In the genomic region with DNA sequence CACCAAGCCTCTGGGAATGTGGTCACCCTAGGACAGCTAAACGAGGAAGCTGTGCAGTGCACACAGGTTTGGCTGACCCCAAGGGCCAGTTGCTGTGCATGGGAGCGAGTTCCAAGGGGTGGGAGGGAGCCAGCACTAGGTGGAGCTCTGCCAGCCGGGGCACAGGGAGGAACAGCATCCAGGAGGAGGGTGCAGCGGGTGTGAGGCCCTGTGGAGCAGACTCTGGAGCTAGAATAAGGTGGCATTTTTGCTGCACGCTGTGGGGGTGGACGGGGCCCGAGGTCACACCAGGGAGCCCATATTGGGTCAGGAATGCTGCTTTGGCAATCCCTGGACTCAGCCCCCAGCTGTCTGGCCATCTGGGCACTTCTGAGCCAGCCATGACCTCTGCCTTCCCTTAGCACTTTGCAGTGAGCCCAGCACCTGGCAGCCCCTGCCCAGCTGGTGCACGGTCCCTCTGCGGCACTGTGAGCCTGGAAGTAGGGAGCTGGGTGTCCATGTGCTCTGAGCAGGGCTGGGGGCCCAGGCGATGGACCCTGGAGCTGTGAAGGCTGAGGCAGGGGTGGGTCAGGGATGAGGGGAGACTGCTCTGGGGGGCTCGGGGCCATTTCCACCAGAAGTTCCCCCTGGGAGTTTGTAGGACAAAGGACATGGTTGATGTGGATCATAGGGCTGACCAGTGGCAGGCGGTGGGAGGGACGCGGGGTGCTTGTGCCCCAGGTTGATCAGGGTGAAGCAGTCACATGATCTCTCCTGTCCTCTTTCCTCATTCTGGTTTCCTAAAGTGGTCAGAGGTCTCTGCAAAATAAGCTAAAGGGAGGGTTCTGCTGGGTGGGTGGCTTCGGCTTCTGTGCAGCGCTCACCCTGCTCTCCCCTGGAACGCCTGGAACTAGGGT, we compare ENCODE assay signal across 8 cellular contexts. TPM values are rescaled to one million over a fixed set of nuclear protein-coding genes. Genes with fewer than 3 reads are reported as not detected.
DNase-seq lines count a peak whose midpoint lies in the region; ATAC-seq, FAIRE-seq and TF ChIP-seq lines count a peak whose summit lies in the region.

No MANE protein-coding gene starts in this region.

- H3K4me3 ChIP-seq in foreskin fibroblast (ENCODE audit: low read depth in 1 of 2, low read length in 2 of 2) (peak overlapping the region; percentile 51 to 66), pancreas (peak overlapping the region in 2 of 4 donors; percentile 23 to 27)

- ATAC-seq in HG03066 (IDR thresholded peaks at IDR 0.05; ENCODE audit: low read depth, unreplicated experiment) (peak; percentile 13), pancreas (peak; percentile 3 to 31 (median 13)), HG03521 (IDR thresholded peaks at IDR 0.05; ENCODE audit: unreplicated experiment) (no peak), HG03025 (IDR thresholded peaks at IDR 0.05; ENCODE audit: low FRiP score, unreplicated experiment) (no peak), GM21447 (IDR thresholded peaks at IDR 0.05; ENCODE audit: unreplicated experiment) (no peak)

- H3K36me3 ChIP-seq in pancreas = no peaks in the 10 kb centered on the region

- 50 to 56% methylated on average over 17 of the region's 17 CpGs for WGBS in pancreas, 2 donors

- no peaks in the 10 kb centered on the region for H3K27me3 ChIP-seq in pancreas

- intact Hi-C loops in pancreas (cut with DNase I) = loop anchor here in 1 of 3 donors (10.0 kb wide), 1 partner anchor 47 kb away; a partner anchor contains a TSS

- no peak for FAIRE-seq in pancreas (lab: Jason Lieb, UNC)

- peaks cover 30 to 48% (median 34%) of the 10 kb centered on the region in 3 donors for H3K4me1 ChIP-seq in pancreas

- H3K27ac ChIP-seq in pancreas = peak overlapping the region; percentile 57 to 84 (median 80)

- no peak for TF ChIP-seq CTCF in foreskin fibroblast (IDR thresholded peaks at IDR 0.05; ENCODE audit: low read depth, low read length)
- TF ChIP-seq CTCF in pancreas (IDR thresholded peaks at IDR 0.05) = no peak

- in situ Hi-C loops in Caki2 (cut with HindIII; ENCODE audit: low pct_unique_long_range_greater_than_20kb, low sequenced_read_pairs) = no loop called here

- H3K9me3 ChIP-seq in pancreas = no peaks in the 10 kb centered on the region

- peak; percentile 74 for DNase-seq in Caki2 (ENCODE audit: low read depth)
- peak; percentile 72 for DNase-seq in UCSD-AML1 (lab: John Stamatoyannopoulos, UW; ENCODE audit: unreplicated experiment)
- peak; percentile 60 to 74 for DNase-seq in foreskin fibroblast
- peak in 5 of 6 donors; percentile 43 to 81 (median 57) for DNase-seq in pancreas

RNA-seq across cellular contexts. Expression of a gene that starts 8.9 kb away (rescaled TPM):
- 736 and 833 TPM in 2 replicates for total RNA-seq in Caki2 (2014; rRNA removed; shearing (Covaris generic); ENCODE audit: low replicate concordance)
- total RNA-seq in pancreas = 100 to 1,000 TPM in 1 of 6 donors, 10 to 100 TPM in 5; 63.2 to 100 (median 65.8) TPM
- 10 to 100 TPM; 65.7 to 66.0 TPM for polyA plus RNA-seq in pancreas

RNA-seq across cellular contexts. Expression of a gene that starts 48.3 kb away (rescaled TPM):
- 20.5 and 23.1 TPM in 2 replicates for total RNA-seq in Caki2 (2014; rRNA removed; shearing (Covaris generic); ENCODE audit: low replicate concordance)
- total RNA-seq in pancreas = 10 to 100 TPM in 4 of 6 donors, 1 to 10 TPM in 2; 7.4 to 21.3 (median 11.4) TPM
- polyA plus RNA-seq in pancreas = 10 to 100 TPM; 33.8 to 35.6 TPM

Comparison
In these comparisons a context has a peak if more than half of its experiments do, and no peak if none do; other contexts are left out.
1. ATAC-seq: peak in HG03066 (single experiment) and pancreas (4 of 4); none in HG03521 (single experiment), HG03025 (single experiment) and GM21447 (single experiment).
2. Peak in every context shown above with its lines, with median percentiles within 50 percentile points of each other: DNase-seq.